Comparison of ENCODE assay signal across 8 cellular contexts in the genomic region with DNA sequence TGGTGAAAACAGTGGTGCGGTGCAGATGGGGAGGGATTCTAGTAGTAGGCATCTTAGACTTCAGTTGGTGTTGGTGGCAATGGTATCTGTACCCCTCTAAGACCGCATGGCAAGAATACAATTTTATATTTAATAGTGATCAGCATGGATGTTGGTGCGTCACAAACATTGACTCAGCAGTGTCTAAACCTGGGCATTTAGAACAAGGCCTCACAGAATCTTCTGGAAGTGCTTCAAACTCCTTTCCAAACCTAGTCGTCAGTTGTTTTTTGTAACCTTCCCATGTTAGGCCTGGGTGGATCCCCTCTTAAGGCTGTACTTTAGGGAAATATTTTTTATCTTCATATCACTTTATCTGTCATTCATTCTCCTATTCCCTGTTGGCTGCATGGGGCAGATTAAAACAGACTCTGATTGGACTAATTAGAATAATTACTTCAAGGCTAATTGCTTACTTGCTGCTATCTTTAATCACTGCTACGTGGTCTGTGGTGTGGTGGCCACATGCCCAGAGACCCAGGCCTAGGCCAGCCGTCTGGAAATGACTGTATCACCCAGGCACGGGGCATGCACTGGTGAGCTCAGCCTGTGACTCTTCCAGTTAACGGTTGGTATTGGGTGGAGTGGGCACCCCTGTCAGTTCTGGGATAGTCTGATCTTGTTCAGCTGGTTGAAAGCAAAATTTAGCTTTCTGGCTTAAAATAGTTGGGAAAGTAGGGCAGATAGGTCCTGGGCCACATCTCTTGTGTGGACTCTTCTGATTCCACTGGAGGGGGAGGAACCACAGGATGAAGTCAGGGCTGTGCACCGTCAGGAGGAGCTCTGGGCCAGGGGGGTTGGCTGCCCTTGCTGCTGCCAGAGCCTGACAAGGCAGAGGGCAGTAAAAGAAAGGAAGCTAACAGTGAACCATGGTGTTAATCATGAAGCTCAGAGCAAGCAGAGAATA. TPM values are rescaled to one million over a fixed set of nuclear protein-coding genes. Genes with fewer than 3 reads are reported as not detected.
DNase-seq lines count a peak whose midpoint lies in the region; ATAC-seq and TF ChIP-seq lines count a peak whose summit lies in the region.

No MANE protein-coding gene starts in this region.

- H3K27ac Mint-ChIP-seq in activated CD8-positive, alpha-beta T cell treated with anti-CD3 and anti-CD28 coated beads, Interleukin-2, amount 10 ng/mL, durations not matched to agents 7 days and 5 days = peak overlapping the region; percentile 72
- H3K27ac Mint-ChIP-seq in glutamatergic neuron (ENCODE audit: unreplicated experiment) = no peak overlapping the region

- no peaks in the 10 kb centered on the region for H3K27me3 Mint-ChIP-seq in activated CD8-positive, alpha-beta T cell treated with anti-CD3 and anti-CD28 coated beads, Interleukin-2, amount 10 ng/mL, durations not matched to agents 7 days and 5 days (ENCODE audit: low read depth)
- peaks cover 3% of the 10 kb centered on the region for H3K27me3 Mint-ChIP-seq in glutamatergic neuron (ENCODE audit: unreplicated experiment)

- H3K4me1 Mint-ChIP-seq in activated CD8-positive, alpha-beta T cell treated with anti-CD3 and anti-CD28 coated beads, Interleukin-2, amount 10 ng/mL, durations not matched to agents 7 days and 5 days (ENCODE audit: low read depth) = peaks cover 59% of the 10 kb centered on the region
- H3K4me1 Mint-ChIP-seq in glutamatergic neuron (ENCODE audit: low read depth, unreplicated experiment) = peaks cover 21% of the 10 kb centered on the region

- POLR2A ChIA-PET in HEK293 (lab: Yijun Ruan, JAX) = no interaction called here
- POLR2A ChIA-PET in activated CD8-positive, alpha-beta T cell treated with anti-CD3 and anti-CD28 coated beads, Interleukin-2, amount 10 ng/mL, durations not matched to agents 7 days and 5 days (lab: Charles Lee) = no interaction called here

- peaks cover 65% of the 10 kb centered on the region for H3K36me3 Mint-ChIP-seq in activated CD8-positive, alpha-beta T cell treated with anti-CD3 and anti-CD28 coated beads, Interleukin-2, amount 10 ng/mL, durations not matched to agents 7 days and 5 days (ENCODE audit: low read depth)
- H3K36me3 Mint-ChIP-seq in glutamatergic neuron (ENCODE audit: unreplicated experiment) = no peaks in the 10 kb centered on the region

- 0 out of 2 replicates have a peak overlapping the region, but pooled peaks have one; percentile 32 for H3K27ac ChIP-seq in HEK293 (ENCODE audit: extremely low read depth, low read depth, low read length)

- H3K4me1 ChIP-seq in HEK293 (ENCODE audit: control insufficient read depth, insufficient read depth, low read length) = peaks cover 35% of the 10 kb centered on the region

- CTCF ChIA-PET in HEK293 (lab: Yijun Ruan, JAX) = interaction anchor here (1.1 to 1.2 kb wide), 2 partner anchors 15 to 46 kb away, joined by 3 read pairs; no protein-coding TSS in a partner anchor
- CTCF ChIA-PET in activated CD8-positive, alpha-beta T cell treated with anti-CD3 and anti-CD28 coated beads, Interleukin-2, amount 10 ng/mL, durations not matched to agents 7 days and 5 days (lab: Charles Lee) = interaction anchor here (0.6 to 3.5 kb wide), 3 partner anchors 10 to 46 kb away, joined by 3 to 12 read pairs (median 3); no protein-coding TSS in a partner anchor

- TF ChIP-seq CTCF in HEK293 (tag by site-specific recombination; IDR thresholded peaks at IDR 0.05) (no peak), glutamatergic neuron (IDR thresholded peaks at IDR 0.05; ENCODE audit: partially characterized antibody, unreplicated experiment) (no peak)

- no peak for ATAC-seq in activated CD8-positive, alpha-beta T cell treated with anti-CD3 and anti-CD28 coated beads, Interleukin-2, amount 10 ng/mL, durations not matched to agents 7 days and 5 days
- ATAC-seq in HG02885 (IDR thresholded peaks at IDR 0.05; ENCODE audit: poor library complexity, unreplicated experiment) = no peak
- no peak for ATAC-seq in HG03097 (IDR thresholded peaks at IDR 0.05; ENCODE audit: low FRiP score, unreplicated experiment)

- no peaks in the 10 kb centered on the region for H3K9me3 Mint-ChIP-seq in activated CD8-positive, alpha-beta T cell treated with anti-CD3 and anti-CD28 coated beads, Interleukin-2, amount 10 ng/mL, durations not matched to agents 7 days and 5 days (ENCODE audit: insufficient read depth)
- peaks cover 7% of the 10 kb centered on the region for H3K9me3 Mint-ChIP-seq in glutamatergic neuron (ENCODE audit: unreplicated experiment)

- peaks cover 36 to 77% of the 10 kb centered on the region in 2 experiments for H3K36me3 ChIP-seq in HEK293 (ENCODE audit: control insufficient read depth in 2 of 2, insufficient read depth in 1 of 2, low read length in 2 of 2)

- peak overlapping the region; percentile 95 for H3K4me3 Mint-ChIP-seq in activated CD8-positive, alpha-beta T cell treated with anti-CD3 and anti-CD28 coated beads, Interleukin-2, amount 10 ng/mL, durations not matched to agents 7 days and 5 days
- H3K4me3 Mint-ChIP-seq in glutamatergic neuron (ENCODE audit: unreplicated experiment) = peak overlapping the region; percentile 87

- no peak for DNase-seq in activated CD8-positive, alpha-beta T cell treated with anti-CD3 and anti-CD28 coated beads, Interleukin-2, amount 10 ng/mL, durations not matched to agents 7 days and 5 days
- DNase-seq in glutamatergic neuron (no peak), H4 (ENCODE audit: low spot score) (no peak), DMS114 treated with DMSO at 0.1 percent for 48 hours (lab: John Stamatoyannopoulos, UW; ENCODE audit: unreplicated experiment) (no peak)
- peak; percentile 55 for DNase-seq in stimulated activated CD8-positive, alpha-beta memory T cell treated with anti-CD3 and anti-CD28 coated beads, Interleukin-4, amount 100 ng/mL, for 48 hours

- H3K9me3 ChIP-seq in HEK293 (ENCODE audit: control insufficient read depth, insufficient read depth, low read depth, low read length) = no peaks in the 10 kb centered on the region

- peak overlapping the region; percentile 3; the same call in 1 of the 2 replicates for H3K4me3 ChIP-seq in HEK293 (ENCODE audit: low read depth, low read length)

TF ChIP-seq in HEK293, 187 proteins besides CTCF, POLR2A, EP300 and RAD21 (continues in another document):
- TF ChIP-seq OSR2 (tag by site-specific recombination; IDR thresholded peaks at IDR 0.05) (peak; percentile 32; the same call in 1 of the 2 replicates), ZNF394 (tag by site-specific recombination; IDR thresholded peaks at IDR 0.05; ENCODE audit: borderline replicate concordance) (no peak), PRDM10 (tag by site-specific recombination; IDR thresholded peaks at IDR 0.05) (peak; percentile 83), ZFP3 (tag by site-specific recombination; IDR thresholded peaks at IDR 0.05; ENCODE audit: low read depth) (no peak), PRDM1 (tag by site-specific recombination; IDR thresholded peaks at IDR 0.05) (no peak), SCRT1 (tag by site-specific recombination; IDR thresholded peaks at IDR 0.05; ENCODE audit: borderline replicate concordance) (no peak), RBAK (tag by site-specific recombination; IDR thresholded peaks at IDR 0.05) (no peak)

RNA-seq across cellular contexts. Expression of gene ALKBH5, which starts 4.5 kb away (rescaled TPM):
- total RNA-seq in activated CD8-positive, alpha-beta T cell treated with anti-CD3 and anti-CD28 coated beads, Interleukin-2, amount 10 ng/mL, durations not matched to agents 7 days and 5 days = 100 to 1,000 TPM; 117 to 121 TPM
- total RNA-seq in glutamatergic neuron (ENCODE audit: unreplicated experiment) = 62.7 TPM
- 58.2 and 63.1 TPM in 2 replicates for total RNA-seq in H4 (2014; rRNA removed; shearing (Covaris generic))

RNA-seq across cellular contexts. Expression of gene LLGL1, which starts 37.3 kb away (rescaled TPM):
- total RNA-seq in activated CD8-positive, alpha-beta T cell treated with anti-CD3 and anti-CD28 coated beads, Interleukin-2, amount 10 ng/mL, durations not matched to agents 7 days and 5 days = 10 to 100 TPM; 27.1 to 27.3 TPM
- 84.6 TPM for total RNA-seq in glutamatergic neuron (ENCODE audit: unreplicated experiment)
- total RNA-seq in H4 (2014; rRNA removed; shearing (Covaris generic)) = 12.1 and 14.0 TPM in 2 replicates
